In genomic region chr1:152104854-152105253, GRCh38 we compare ENCODE assay signal across 37 cellular contexts. TPM values are rescaled to one million over a fixed set of nuclear protein-coding genes. Genes with fewer than 3 reads are reported as not detected.
"Had no signal": no experiment of that assay in that cellular context is flagged by ENCODE, and none has a peak within 500 bp of the region (broad histone marks: within the 10 kb centered on the region; RNA-seq: fewer than 3 reads in every experiment).

No MANE protein-coding gene starts in this region.

- DNase-seq: activated CD4-positive, alpha-beta memory T cell treated with anti-CD3 and anti-CD28 coated beads, Interleukin-2, amount 10 ng/mL, durations not matched to agents 7 days and 5 days; activated CD4-positive, alpha-beta T cell treated with anti-CD3 and anti-CD28 coated beads for 1 hour; activated CD4-positive, alpha-beta T cell treated with anti-CD3 and anti-CD28 coated beads for 36 hours; activated CD4-positive, alpha-beta T cell treated with anti-CD3 and anti-CD28 coated beads for 48 hours; activated CD4-positive, alpha-beta T cell treated with anti-CD3 and anti-CD28 coated beads, Interleukin-2, amount 10 ng/mL, durations not matched to agents 7 days and 5 days; activated CD4-positive, alpha-beta T cell treated with anti-CD3 and anti-CD28 coated beads, Interleukin-2, amount 50 U/mL, for 48 hours; activated CD4-positive, CD25-positive, alpha-beta regulatory T cell; activated CD8-positive, alpha-beta memory T cell treated with anti-CD3 and anti-CD28 coated beads for 24 hours; activated CD8-positive, alpha-beta memory T cell treated with anti-CD3 and anti-CD28 coated beads, Interleukin-2, amount 10 ng/mL, durations not matched to agents 7 days and 5 days; activated CD8-positive, alpha-beta memory T cell treated with anti-CD3 and anti-CD28 coated beads, Interleukin-2, amount 50 U/mL, for 48 hours; activated CD8-positive, alpha-beta T cell treated with anti-CD3 and anti-CD28 coated beads, Interleukin-2, amount 10 ng/mL, durations not matched to agents 7 days and 5 days; activated effector memory CD4-positive, alpha-beta T cell treated with Interleukin-2 at 50 U/mL for 16 hours; activated gamma-delta T cell; activated naive CD4-positive, alpha-beta T cell treated with anti-CD3 and anti-CD28 coated beads, Interleukin-2, amount 10 ng/mL, durations not matched to agents 7 days and 5 days; activated naive CD4-positive, alpha-beta T cell treated with Interleukin-2 at 50 U/mL for 16 hours; activated naive CD8-positive, alpha-beta T cell treated with anti-CD3 and anti-CD28 coated beads, Interleukin-2, amount 10 ng/mL, durations not matched to agents 7 days and 5 days; activated naive CD8-positive, alpha-beta T cell treated with anti-CD3 and anti-CD28 coated beads, Interleukin-2, amount 50 U/mL, for 24 hours; activated T-cell treated with anti-CD3 and anti-CD28 coated beads, Interleukin-2, amount 50 U/mL, for 24 hours; activated T-cell treated with anti-CD3 and anti-CD28 coated beads, Interleukin-2, amount 50 U/mL, for 48 hours; amygdala; anterior cingulate cortex; central memory CD4-positive, alpha-beta T cell; T-helper 1 cell; T-helper 2 cell; T-helper 9 cell; WERI-Rb-1 had no signal

- H3K4me1 Mint-ChIP-seq: activated CD4-positive, alpha-beta T cell treated with anti-CD3 and anti-CD28 coated beads for 36 hours; activated CD4-positive, alpha-beta T cell treated with anti-CD3 and anti-CD28 coated beads, Interleukin-2, amount 10 ng/mL, durations not matched to agents 7 days and 5 days; activated CD8-positive, alpha-beta memory T cell treated with anti-CD3 and anti-CD28 coated beads, Interleukin-2, amount 10 ng/mL, durations not matched to agents 7 days and 5 days; activated naive CD4-positive, alpha-beta T cell treated with anti-CD3 and anti-CD28 coated beads, Interleukin-2, amount 50 U/mL, for 24 hours; activated naive CD8-positive, alpha-beta T cell treated with anti-CD3 and anti-CD28 coated beads, Interleukin-2, amount 10 ng/mL, durations not matched to agents 7 days and 5 days; activated naive CD8-positive, alpha-beta T cell treated with anti-CD3 and anti-CD28 coated beads, Interleukin-2, amount 50 U/mL, for 24 hours; brain; WTC11 had no signal

- H3K9me3 ChIP-seq: ascending aorta had no signal

- H3K9me3 Mint-ChIP-seq: activated CD4-positive, alpha-beta T cell treated with anti-CD3 and anti-CD28 coated beads, Interleukin-2, amount 10 ng/mL, durations not matched to agents 7 days and 5 days; activated naive CD4-positive, alpha-beta T cell treated with anti-CD3 and anti-CD28 coated beads, Interleukin-2, amount 50 U/mL, for 24 hours; activated T-cell treated with anti-CD3 and anti-CD28 coated beads, Interleukin-2, amount 50 U/mL, for 24 hours; activated T-helper 2 cell treated with anti-CD3 and anti-CD28 coated beads, Interferon-gamma antibody, Interleukin-2, Interleukin-4, amounts not matched to agents 10 μg/mL and 5 μg/mL and 100 μg/mL, durations not matched to agents 14 hours and 24 hours and 36 hours; T-helper 2 cell treated with Interferon-gamma antibody and Interleukin-4, amounts not matched to agents 5 μg/mL and 100 μg/mL, for 36 hours had no signal

- H3K27ac ChIP-seq: ascending aorta, WERI-Rb-1 had no signal

- H3K4me3 ChIP-seq: ascending aorta had no signal

- H3K36me3 ChIP-seq: ascending aorta, WERI-Rb-1 had no signal

- H3K4me3 Mint-ChIP-seq: activated CD4-positive, alpha-beta memory T cell treated with anti-CD3 and anti-CD28 coated beads, Interleukin-2, amount 10 ng/mL, durations not matched to agents 7 days and 5 days; activated CD4-positive, alpha-beta T cell treated with anti-CD3 and anti-CD28 coated beads for 36 hours; activated CD4-positive, alpha-beta T cell treated with anti-CD3 and anti-CD28 coated beads, Interleukin-2, amount 10 ng/mL, durations not matched to agents 7 days and 5 days; activated CD8-positive, alpha-beta memory T cell treated with anti-CD3 and anti-CD28 coated beads, Interleukin-2, amount 10 ng/mL, durations not matched to agents 7 days and 5 days; activated CD8-positive, alpha-beta T cell treated with anti-CD3 and anti-CD28 coated beads, Interleukin-2, amount 10 ng/mL, durations not matched to agents 7 days and 5 days; activated naive CD4-positive, alpha-beta T cell treated with anti-CD3 and anti-CD28 coated beads, Interleukin-2, amount 10 ng/mL, durations not matched to agents 7 days and 5 days; activated naive CD4-positive, alpha-beta T cell treated with anti-CD3 and anti-CD28 coated beads, Interleukin-2, amount 50 U/mL, for 24 hours; activated naive CD8-positive, alpha-beta T cell; activated naive CD8-positive, alpha-beta T cell treated with anti-CD3 and anti-CD28 coated beads, Interleukin-2, amount 10 ng/mL, durations not matched to agents 7 days and 5 days; activated naive CD8-positive, alpha-beta T cell treated with anti-CD3 and anti-CD28 coated beads, Interleukin-2, amount 50 U/mL, for 24 hours; activated T-cell treated with anti-CD3 and anti-CD28 coated beads, Interleukin-2, amount 50 U/mL, for 24 hours; brain; T-helper 1 cell treated with Interleukin-12 subunit alpha and Interleukin-12 subunit beta and Interleukin-4 antibody, amounts not matched to agents 30 μg/mL and 1 μg/mL, for 36 hours; T-helper 2 cell treated with Interferon-gamma antibody and Interleukin-4, amounts not matched to agents 5 μg/mL and 100 μg/mL, for 36 hours; WTC11 had no signal

- H3K27ac Mint-ChIP-seq: activated CD4-positive, alpha-beta memory T cell treated with anti-CD3 and anti-CD28 coated beads, Interleukin-2, amount 10 ng/mL, durations not matched to agents 7 days and 5 days; activated CD4-positive, alpha-beta T cell treated with anti-CD3 and anti-CD28 coated beads for 36 hours; activated CD4-positive, alpha-beta T cell treated with anti-CD3 and anti-CD28 coated beads, Interleukin-2, amount 10 ng/mL, durations not matched to agents 7 days and 5 days; activated CD8-positive, alpha-beta memory T cell treated with anti-CD3 and anti-CD28 coated beads, Interleukin-2, amount 10 ng/mL, durations not matched to agents 7 days and 5 days; activated CD8-positive, alpha-beta T cell treated with anti-CD3 and anti-CD28 coated beads, Interleukin-2, amount 10 ng/mL, durations not matched to agents 7 days and 5 days; activated naive CD4-positive, alpha-beta T cell treated with anti-CD3 and anti-CD28 coated beads, Interleukin-2, amount 10 ng/mL, durations not matched to agents 7 days and 5 days; activated naive CD4-positive, alpha-beta T cell treated with anti-CD3 and anti-CD28 coated beads, Interleukin-2, amount 50 U/mL, for 24 hours; activated naive CD8-positive, alpha-beta T cell; activated naive CD8-positive, alpha-beta T cell treated with anti-CD3 and anti-CD28 coated beads, Interleukin-2, amount 10 ng/mL, durations not matched to agents 7 days and 5 days; activated naive CD8-positive, alpha-beta T cell treated with anti-CD3 and anti-CD28 coated beads, Interleukin-2, amount 50 U/mL, for 24 hours; activated T-cell treated with anti-CD3 and anti-CD28 coated beads, Interleukin-2, amount 50 U/mL, for 24 hours; activated T-helper 2 cell treated with anti-CD3 and anti-CD28 coated beads, Interferon-gamma antibody, Interleukin-2, Interleukin-4, amounts not matched to agents 10 μg/mL and 5 μg/mL and 100 μg/mL, durations not matched to agents 14 hours and 24 hours and 36 hours; brain; T-helper 1 cell treated with Interleukin-12 subunit alpha and Interleukin-12 subunit beta and Interleukin-4 antibody, amounts not matched to agents 30 μg/mL and 1 μg/mL, for 36 hours; T-helper 2 cell treated with Interferon-gamma antibody and Interleukin-4, amounts not matched to agents 5 μg/mL and 100 μg/mL, for 36 hours; WTC11 had no signal

- H3K36me3 Mint-ChIP-seq: activated naive CD4-positive, alpha-beta T cell treated with anti-CD3 and anti-CD28 coated beads, Interleukin-2, amount 50 U/mL, for 24 hours; brain had no signal

- ATAC-seq: activated CD4-positive, alpha-beta T cell treated with anti-CD3 and anti-CD28 coated beads for 36 hours; activated CD4-positive, CD25-positive, alpha-beta regulatory T cell treated with anti-CD3 and anti-CD28 coated beads, Interleukin-2, amount 50 U/mL, for 24 hours; activated CD8-positive, alpha-beta memory T cell treated with anti-CD3 and anti-CD28 coated beads, Interleukin-2, amount 10 ng/mL, durations not matched to agents 7 days and 5 days; activated CD8-positive, alpha-beta T cell treated with anti-CD3 and anti-CD28 coated beads, Interleukin-2, amount 10 ng/mL, durations not matched to agents 7 days and 5 days; activated naive CD8-positive, alpha-beta T cell treated with anti-CD3 and anti-CD28 coated beads, Interleukin-2, amount 50 U/mL, for 24 hours; WTC11 had no signal

RNA-seq across cellular contexts. Expression of gene TCHH, which starts 10.4 kb away (rescaled TPM):
- total RNA-seq: ascending aorta had no signal

RNA-seq across cellular contexts. Expression of gene TCHHL1, which starts 16.0 kb away (rescaled TPM):
- total RNA-seq: activated CD4-positive, alpha-beta memory T cell treated with anti-CD3 and anti-CD28 coated beads, Interleukin-2, amount 10 ng/mL, durations not matched to agents 7 days and 5 days; activated CD4-positive, alpha-beta T cell treated with anti-CD3 and anti-CD28 coated beads for 36 hours; activated CD4-positive, alpha-beta T cell treated with anti-CD3 and anti-CD28 coated beads, Interleukin-2, amount 10 ng/mL, durations not matched to agents 7 days and 5 days; activated CD8-positive, alpha-beta memory T cell treated with anti-CD3 and anti-CD28 coated beads, Interleukin-2, amount 10 ng/mL, durations not matched to agents 7 days and 5 days; activated CD8-positive, alpha-beta T cell treated with anti-CD3 and anti-CD28 coated beads, Interleukin-2, amount 10 ng/mL, durations not matched to agents 7 days and 5 days; activated naive CD8-positive, alpha-beta T cell treated with anti-CD3 and anti-CD28 coated beads, Interleukin-2, amount 10 ng/mL, durations not matched to agents 7 days and 5 days; activated T-helper 2 cell treated with anti-CD3 and anti-CD28 coated beads, Interferon-gamma antibody, Interleukin-2, Interleukin-4, amounts not matched to agents 10 μg/mL and 5 μg/mL and 100 μg/mL, durations not matched to agents 14 hours and 24 hours and 36 hours; ascending aorta; cardiac septum; cerebellum; WTC11 had no signal

RNA-seq across cellular contexts. Expression of gene RPTN, which starts 54.2 kb away (rescaled TPM):
- total RNA-seq: activated CD4-positive, alpha-beta memory T cell treated with anti-CD3 and anti-CD28 coated beads, Interleukin-2, amount 10 ng/mL, durations not matched to agents 7 days and 5 days; activated CD4-positive, alpha-beta T cell treated with anti-CD3 and anti-CD28 coated beads for 36 hours; activated CD4-positive, alpha-beta T cell treated with anti-CD3 and anti-CD28 coated beads, Interleukin-2, amount 10 ng/mL, durations not matched to agents 7 days and 5 days; activated CD8-positive, alpha-beta memory T cell treated with anti-CD3 and anti-CD28 coated beads, Interleukin-2, amount 10 ng/mL, durations not matched to agents 7 days and 5 days; activated CD8-positive, alpha-beta T cell treated with anti-CD3 and anti-CD28 coated beads, Interleukin-2, amount 10 ng/mL, durations not matched to agents 7 days and 5 days; activated naive CD8-positive, alpha-beta T cell treated with anti-CD3 and anti-CD28 coated beads, Interleukin-2, amount 10 ng/mL, durations not matched to agents 7 days and 5 days; activated T-helper 2 cell treated with anti-CD3 and anti-CD28 coated beads, Interferon-gamma antibody, Interleukin-2, Interleukin-4, amounts not matched to agents 10 μg/mL and 5 μg/mL and 100 μg/mL, durations not matched to agents 14 hours and 24 hours and 36 hours; ascending aorta; cardiac septum; cerebellum; WTC11 had no signal
